ENCODE assay signal across 8 cellular contexts in genomic region chr2:212538156-212539144, GRCh38. TPM values are rescaled to one million over a fixed set of nuclear protein-coding genes. Genes with fewer than 3 reads are reported as not detected.
DNase-seq lines count a peak whose midpoint lies in the region; ATAC-seq lines count a peak whose summit lies in the region.

ERBB4 (minus strand) TSS chr2:212538802; CDS start chr2:212538530, 272 bp downstream.

- peaks cover 7% of the 10 kb centered on the region for H3K4me1 Mint-ChIP-seq in T-helper 2 cell treated with Interferon-gamma antibody and Interleukin-4, amounts not matched to agents 5 μg/mL and 100 μg/mL, for 36 hours (ENCODE audit: low read depth)
- peaks cover 7 to 21% (median 15%) of the 10 kb centered on the region in 3 donors for H3K4me1 Mint-ChIP-seq in T-cell

- peaks cover 74% of the 10 kb centered on the region for H3K27me3 Mint-ChIP-seq in T-helper 2 cell treated with Interferon-gamma antibody and Interleukin-4, amounts not matched to agents 5 μg/mL and 100 μg/mL, for 36 hours (ENCODE audit: low read depth)
- H3K27me3 Mint-ChIP-seq in T-cell: peaks cover 45 to 54% of the 10 kb centered on the region in 2 donors

- H3K27ac Mint-ChIP-seq in T-helper 2 cell treated with Interferon-gamma antibody and Interleukin-4, amounts not matched to agents 5 μg/mL and 100 μg/mL, for 36 hours: no peak within 1 kb of the TSS
- no peak within 1 kb of the TSS for H3K27ac Mint-ChIP-seq in T-cell

- ATAC-seq in T-cell (replicated peaks in 1 of 4) (peak in 1 of 4 experiments; percentile 9), GM18517 (IDR thresholded peaks at IDR 0.05; ENCODE audit: unreplicated experiment) (no peak)

- no peaks in the 10 kb centered on the region for H3K36me3 Mint-ChIP-seq in T-helper 2 cell treated with Interferon-gamma antibody and Interleukin-4, amounts not matched to agents 5 μg/mL and 100 μg/mL, for 36 hours (ENCODE audit: low read depth)
- H3K36me3 Mint-ChIP-seq in T-cell: no peaks in the 10 kb centered on the region

- H3K4me3 Mint-ChIP-seq in T-helper 2 cell treated with Interferon-gamma antibody and Interleukin-4, amounts not matched to agents 5 μg/mL and 100 μg/mL, for 36 hours: peak within 1 kb of the TSS; percentile 51
- H3K4me3 Mint-ChIP-seq in T-cell: peak within 1 kb of the TSS in 2 of 3 donors; percentile 44 to 55

- CTCF ChIA-PET in T-cell (lab: Charles Lee): no interaction called here

- POLR2A ChIA-PET in T-cell (lab: Charles Lee): no interaction called here

- H3K9me3 Mint-ChIP-seq in T-helper 2 cell treated with Interferon-gamma antibody and Interleukin-4, amounts not matched to agents 5 μg/mL and 100 μg/mL, for 36 hours: no peaks in the 10 kb centered on the region
- H3K9me3 Mint-ChIP-seq in T-cell: no peaks in the 10 kb centered on the region

- DNase-seq in T-helper 2 cell treated with Interferon-gamma antibody and Interleukin-4, amounts not matched to agents 5 μg/mL and 100 μg/mL, for 36 hours (ENCODE audit: low spot score): no peak
- DNase-seq in T-helper 2 cell (no peak), T-cell (no peak), glomerular visceral epithelial cell (ENCODE audit: extremely low spot score) (peak; percentile 20), occipital lobe (lab: John Stamatoyannopoulos, UW) (no peak), DMS153 treated with DMSO at 0.1 percent for 48 hours (lab: John Stamatoyannopoulos, UW; ENCODE audit: unreplicated experiment) (no peak), Kasumi-1 (lab: John Stamatoyannopoulos, UW) (no peak)

RNA-seq across cellular contexts. Expression of gene ERBB4, which starts in this region (rescaled TPM):
- under 1 TPM in 2 of 5 donors, not detected in 3; 0.03 to 0.06 TPM for total RNA-seq in T-cell
- 127 TPM for total RNA-seq in occipital lobe

Comparison
In these comparisons a context has a peak if more than half of its experiments do, and no peak if none do; other contexts are left out.
1. RNA of gene ERBB4 (total RNA-seq): 127 TPM in occipital lobe (single experiment); 0.03 to 0.06 TPM in T-cell; every median in the first group is over 100 times any median in the second.